1 cellular context compared by ENCODE assay signal in the genomic region with DNA sequence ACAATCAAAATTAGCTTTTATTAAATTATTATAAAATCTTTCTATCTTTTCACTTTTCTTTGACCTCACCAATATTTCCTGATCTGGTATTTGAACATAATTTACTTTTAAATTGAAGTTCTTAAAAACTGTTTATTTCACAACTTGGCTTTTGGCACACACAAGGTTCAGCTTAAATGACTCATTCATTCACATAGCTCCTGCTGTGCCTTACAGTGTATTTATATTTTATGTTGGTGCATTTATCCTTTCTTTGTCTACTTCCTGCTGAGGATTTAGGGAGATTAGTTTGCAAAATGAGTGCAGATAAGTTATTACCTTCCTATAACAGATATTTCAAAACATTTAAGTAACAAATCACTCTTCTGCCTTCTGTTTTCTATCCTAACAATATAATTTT.
TF ChIP-seq lines count a peak whose summit lies in the region.

No MANE protein-coding gene starts in this region.

TF ChIP-seq in GM23338, 12 proteins besides CTCF, POLR2A, EP300 and RAD21 (continued from another document):
- TF ChIP-seq, protein P1, sequence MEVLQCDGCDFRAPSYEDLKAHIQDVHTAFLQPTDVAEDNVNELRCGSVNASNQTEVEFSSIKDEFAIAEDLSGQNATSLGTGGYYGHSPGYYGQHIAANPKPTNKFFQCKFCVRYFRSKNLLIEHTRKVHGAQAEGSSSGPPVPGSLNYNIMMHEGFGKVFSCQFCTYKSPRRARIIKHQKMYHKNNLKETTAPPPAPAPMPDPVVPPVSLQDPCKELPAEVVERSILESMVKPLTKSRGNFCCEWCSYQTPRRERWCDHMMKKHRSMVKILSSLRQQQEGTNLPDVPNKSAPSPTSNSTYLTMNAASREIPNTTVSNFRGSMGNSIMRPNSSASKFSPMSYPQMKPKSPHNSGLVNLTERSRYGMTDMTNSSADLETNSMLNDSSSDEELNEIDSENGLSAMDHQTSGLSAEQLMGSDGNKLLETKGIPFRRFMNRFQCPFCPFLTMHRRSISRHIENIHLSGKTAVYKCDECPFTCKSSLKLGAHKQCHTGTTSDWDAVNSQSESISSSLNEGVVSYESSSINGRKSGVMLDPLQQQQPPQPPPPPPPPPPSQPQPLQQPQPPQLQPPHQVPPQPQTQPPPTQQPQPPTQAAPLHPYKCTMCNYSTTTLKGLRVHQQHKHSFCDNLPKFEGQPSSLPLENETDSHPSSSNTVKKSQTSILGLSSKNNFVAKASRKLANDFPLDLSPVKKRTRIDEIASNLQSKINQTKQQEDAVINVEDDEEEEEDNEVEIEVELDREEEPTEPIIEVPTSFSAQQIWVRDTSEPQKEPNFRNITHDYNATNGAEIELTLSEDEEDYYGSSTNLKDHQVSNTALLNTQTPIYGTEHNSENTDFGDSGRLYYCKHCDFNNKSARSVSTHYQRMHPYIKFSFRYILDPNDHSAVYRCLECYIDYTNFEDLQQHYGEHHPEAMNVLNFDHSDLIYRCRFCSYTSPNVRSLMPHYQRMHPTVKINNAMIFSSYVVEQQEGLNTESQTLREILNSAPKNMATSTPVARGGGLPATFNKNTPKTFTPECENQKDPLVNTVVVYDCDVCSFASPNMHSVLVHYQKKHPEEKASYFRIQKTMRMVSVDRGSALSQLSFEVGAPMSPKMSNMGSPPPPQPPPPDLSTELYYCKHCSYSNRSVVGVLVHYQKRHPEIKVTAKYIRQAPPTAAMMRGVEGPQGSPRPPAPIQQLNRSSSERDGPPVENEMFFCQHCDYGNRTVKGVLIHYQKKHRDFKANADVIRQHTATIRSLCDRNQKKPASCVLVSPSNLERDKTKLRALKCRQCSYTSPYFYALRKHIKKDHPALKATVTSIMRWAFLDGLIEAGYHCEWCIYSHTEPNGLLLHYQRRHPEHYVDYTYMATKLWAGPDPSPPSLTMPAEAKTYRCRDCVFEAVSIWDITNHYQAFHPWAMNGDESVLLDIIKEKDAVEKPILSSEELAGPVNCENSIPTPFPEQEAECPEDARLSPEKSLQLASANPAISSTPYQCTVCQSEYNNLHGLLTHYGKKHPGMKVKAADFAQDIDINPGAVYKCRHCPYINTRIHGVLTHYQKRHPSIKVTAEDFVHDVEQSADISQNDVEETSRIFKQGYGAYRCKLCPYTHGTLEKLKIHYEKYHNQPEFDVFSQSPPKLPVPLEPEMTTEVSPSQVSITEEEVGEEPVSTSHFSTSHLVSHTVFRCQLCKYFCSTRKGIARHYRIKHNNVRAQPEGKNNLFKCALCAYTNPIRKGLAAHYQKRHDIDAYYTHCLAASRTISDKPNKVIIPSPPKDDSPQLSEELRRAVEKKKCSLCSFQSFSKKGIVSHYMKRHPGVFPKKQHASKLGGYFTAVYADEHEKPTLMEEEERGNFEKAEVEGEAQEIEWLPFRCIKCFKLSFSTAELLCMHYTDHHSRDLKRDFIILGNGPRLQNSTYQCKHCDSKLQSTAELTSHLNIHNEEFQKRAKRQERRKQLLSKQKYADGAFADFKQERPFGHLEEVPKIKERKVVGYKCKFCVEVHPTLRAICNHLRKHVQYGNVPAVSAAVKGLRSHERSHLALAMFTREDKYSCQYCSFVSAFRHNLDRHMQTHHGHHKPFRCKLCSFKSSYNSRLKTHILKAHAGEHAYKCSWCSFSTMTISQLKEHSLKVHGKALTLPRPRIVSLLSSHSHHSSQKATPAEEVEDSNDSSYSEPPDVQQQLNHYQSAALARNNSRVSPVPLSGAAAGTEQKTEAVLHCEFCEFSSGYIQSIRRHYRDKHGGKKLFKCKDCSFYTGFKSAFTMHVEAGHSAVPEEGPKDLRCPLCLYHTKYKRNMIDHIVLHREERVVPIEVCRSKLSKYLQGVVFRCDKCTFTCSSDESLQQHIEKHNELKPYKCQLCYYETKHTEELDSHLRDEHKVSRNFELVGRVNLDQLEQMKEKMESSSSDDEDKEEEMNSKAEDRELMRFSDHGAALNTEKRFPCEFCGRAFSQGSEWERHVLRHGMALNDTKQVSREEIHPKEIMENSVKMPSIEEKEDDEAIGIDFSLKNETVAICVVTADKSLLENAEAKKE (CRISPR knock-in tag; IDR thresholded peaks at IDR 0.05) = no peak
- TF ChIP-seq ZNF331 (CRISPR knock-in tag; IDR thresholded peaks at IDR 0.05; ENCODE audit: low read depth) (no peak), EZH2phosphoT487 (IDR thresholded peaks at IDR 0.05; ENCODE audit: unreplicated experiment) (no peak), CREB1 (CRISPR knock-in tag; IDR thresholded peaks at IDR 0.05; ENCODE audit: low read depth) (no peak), EZH2 (IDR thresholded peaks at IDR 0.05; ENCODE audit: low read depth, unreplicated experiment) (no peak), ZNF114 (CRISPR knock-in tag; IDR thresholded peaks at IDR 0.05) (no peak), STAT1 (IDR thresholded peaks at IDR 0.05; ENCODE audit: unreplicated experiment) (no peak), POLR2AphosphoS5 (IDR thresholded peaks at IDR 0.05; ENCODE audit: low read depth) (no peak), NANOG (IDR thresholded peaks at IDR 0.05; ENCODE audit: borderline replicate concordance) (no peak)
- TF ChIP-seq, protein P2, sequence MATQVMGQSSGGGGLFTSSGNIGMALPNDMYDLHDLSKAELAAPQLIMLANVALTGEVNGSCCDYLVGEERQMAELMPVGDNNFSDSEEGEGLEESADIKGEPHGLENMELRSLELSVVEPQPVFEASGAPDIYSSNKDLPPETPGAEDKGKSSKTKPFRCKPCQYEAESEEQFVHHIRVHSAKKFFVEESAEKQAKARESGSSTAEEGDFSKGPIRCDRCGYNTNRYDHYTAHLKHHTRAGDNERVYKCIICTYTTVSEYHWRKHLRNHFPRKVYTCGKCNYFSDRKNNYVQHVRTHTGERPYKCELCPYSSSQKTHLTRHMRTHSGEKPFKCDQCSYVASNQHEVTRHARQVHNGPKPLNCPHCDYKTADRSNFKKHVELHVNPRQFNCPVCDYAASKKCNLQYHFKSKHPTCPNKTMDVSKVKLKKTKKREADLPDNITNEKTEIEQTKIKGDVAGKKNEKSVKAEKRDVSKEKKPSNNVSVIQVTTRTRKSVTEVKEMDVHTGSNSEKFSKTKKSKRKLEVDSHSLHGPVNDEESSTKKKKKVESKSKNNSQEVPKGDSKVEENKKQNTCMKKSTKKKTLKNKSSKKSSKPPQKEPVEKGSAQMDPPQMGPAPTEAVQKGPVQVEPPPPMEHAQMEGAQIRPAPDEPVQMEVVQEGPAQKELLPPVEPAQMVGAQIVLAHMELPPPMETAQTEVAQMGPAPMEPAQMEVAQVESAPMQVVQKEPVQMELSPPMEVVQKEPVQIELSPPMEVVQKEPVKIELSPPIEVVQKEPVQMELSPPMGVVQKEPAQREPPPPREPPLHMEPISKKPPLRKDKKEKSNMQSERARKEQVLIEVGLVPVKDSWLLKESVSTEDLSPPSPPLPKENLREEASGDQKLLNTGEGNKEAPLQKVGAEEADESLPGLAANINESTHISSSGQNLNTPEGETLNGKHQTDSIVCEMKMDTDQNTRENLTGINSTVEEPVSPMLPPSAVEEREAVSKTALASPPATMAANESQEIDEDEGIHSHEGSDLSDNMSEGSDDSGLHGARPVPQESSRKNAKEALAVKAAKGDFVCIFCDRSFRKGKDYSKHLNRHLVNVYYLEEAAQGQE (IDR thresholded peaks at IDR 0.05; ENCODE audit: unreplicated experiment) = no peak
- TF ChIP-seq, protein P3, sequence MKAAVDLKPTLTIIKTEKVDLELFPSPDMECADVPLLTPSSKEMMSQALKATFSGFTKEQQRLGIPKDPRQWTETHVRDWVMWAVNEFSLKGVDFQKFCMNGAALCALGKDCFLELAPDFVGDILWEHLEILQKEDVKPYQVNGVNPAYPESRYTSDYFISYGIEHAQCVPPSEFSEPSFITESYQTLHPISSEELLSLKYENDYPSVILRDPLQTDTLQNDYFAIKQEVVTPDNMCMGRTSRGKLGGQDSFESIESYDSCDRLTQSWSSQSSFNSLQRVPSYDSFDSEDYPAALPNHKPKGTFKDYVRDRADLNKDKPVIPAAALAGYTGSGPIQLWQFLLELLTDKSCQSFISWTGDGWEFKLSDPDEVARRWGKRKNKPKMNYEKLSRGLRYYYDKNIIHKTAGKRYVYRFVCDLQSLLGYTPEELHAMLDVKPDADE (IDR thresholded peaks at IDR 0.05) = no peak
